In genomic region chr7:2634265-2635145, GRCh38 we compare ENCODE assay signal across 8 cellular contexts. TPM values are rescaled to one million over a fixed set of nuclear protein-coding genes. Genes with fewer than 3 reads are reported as not detected.
A peak's percentile ranks its signal among the peaks of the same experiment; 100 is the strongest.
DNase-seq lines count a peak whose midpoint lies in the region; ATAC-seq, FAIRE-seq and TF ChIP-seq lines count a peak whose summit lies in the region.

No MANE protein-coding gene starts in this region.

- 84 to 86% methylated on average over 22 of the region's 22 CpGs for WGBS in heart right ventricle, 2 donors

- H3K36me3 ChIP-seq in heart right ventricle (peaks cover 0 to 12% (median 0%) of the 10 kb centered on the region in 9 donors), bronchial epithelial cell (ENCODE audit: control insufficient read depth, insufficient read depth, low read length) (peaks cover 5% of the 10 kb centered on the region), upper lobe of right lung (no peaks in the 10 kb centered on the region)

- H3K9me3 Mint-ChIP-seq in mesothelial cell of epicardium, result no peaks in the 10 kb centered on the region

- peaks cover 42% of the 10 kb centered on the region for H3K4me1 Mint-ChIP-seq in mesothelial cell of epicardium

- no peak for DNase-seq in heart right ventricle
- no peak for DNase-seq in Right ventricle myocardium superior
- DNase-seq in bronchial epithelial cell (ENCODE audit: low read depth), result no peak
- DNase-seq in mesothelial cell of epicardium (ENCODE audit: low spot score in 2 of 2, unreplicated experiment in 2 of 2), result no peak
- no peak for DNase-seq in upper lobe of right lung
- DNase-seq in medulla oblongata (ENCODE audit: extremely low spot score), result no peak
- no peak for DNase-seq in middle frontal gyrus (ENCODE audit: extremely low spot score, low spot score)

- no peak for TF ChIP-seq CTCF in heart right ventricle (IDR thresholded peaks at IDR 0.05)
- no peak for TF ChIP-seq CTCF in bronchial epithelial cell (IDR thresholded peaks at IDR 0.05; ENCODE audit: insufficient read depth, low read length, severe bottlenecking)
- TF ChIP-seq CTCF in mesothelial cell of epicardium (IDR thresholded peaks at IDR 0.05; ENCODE audit: unreplicated experiment), result no peak
- no peak for TF ChIP-seq CTCF in upper lobe of right lung (IDR thresholded peaks at IDR 0.05)

- no peaks in the 10 kb centered on the region for H3K27me3 Mint-ChIP-seq in mesothelial cell of epicardium (ENCODE audit: low read depth)

- no peak for FAIRE-seq in bronchial epithelial cell (lab: Jason Lieb, UNC)

- H3K27ac ChIP-seq in heart right ventricle (peak overlapping the region in 8 of 10 donors; percentile 81 to 96 (median 86)), upper lobe of right lung (peak overlapping the region; percentile 70)

- ATAC-seq in heart right ventricle, result no peak
- ATAC-seq in Right ventricle myocardium superior (ENCODE audit: poor library complexity), result no peak
- no peak for ATAC-seq in upper lobe of right lung
- no peak for ATAC-seq in GM18873 (IDR thresholded peaks at IDR 0.05; ENCODE audit: low FRiP score, unreplicated experiment)

- peak overlapping the region; percentile 98 for H3K27ac Mint-ChIP-seq in mesothelial cell of epicardium

- H3K9me3 ChIP-seq in heart right ventricle, result no peaks in the 10 kb centered on the region
- H3K9me3 ChIP-seq in upper lobe of right lung, result no peaks in the 10 kb centered on the region

- H3K4me1 ChIP-seq in heart right ventricle (peaks cover 28 to 89% (median 81%) of the 10 kb centered on the region in 9 donors), upper lobe of right lung (peaks cover 53% of the 10 kb centered on the region)

- no peaks in the 10 kb centered on the region for H3K27me3 ChIP-seq in heart right ventricle
- H3K27me3 ChIP-seq in bronchial epithelial cell (ENCODE audit: control insufficient read depth, insufficient read depth, low read length), result no peaks in the 10 kb centered on the region
- no peaks in the 10 kb centered on the region for H3K27me3 ChIP-seq in upper lobe of right lung

- intact Hi-C loops in heart right ventricle (cut with DNase I) (no loop called here), Right ventricle myocardium superior (cut with DNase I) (no loop called here), upper lobe of right lung (cut with DNase I) (no loop called here)

- H3K4me3 ChIP-seq in heart right ventricle (peak overlapping the region in 7 of 10 donors; percentile 79 to 96 (median 91)), bronchial epithelial cell (ENCODE audit: low read depth, low read length) (peak overlapping the region; percentile 87), upper lobe of right lung (peak overlapping the region; percentile 87)

- H3K4me3 Mint-ChIP-seq in mesothelial cell of epicardium, result peak overlapping the region; percentile 96

- no peaks in the 10 kb centered on the region for H3K36me3 Mint-ChIP-seq in mesothelial cell of epicardium

RNA-seq across cellular contexts. Expression of gene TTYH3, which starts 2.7 kb away (rescaled TPM):
- total RNA-seq in heart right ventricle, result 10 to 100 TPM in 4 of 10 donors, 1 to 10 TPM in 6; 7.0 to 37.5 (median 9.0) TPM
- polyA plus RNA-seq in heart right ventricle, result 1 to 10 TPM; 8.6 to 10.0 TPM
- total RNA-seq in Right ventricle myocardium superior, result 12.6 TPM
- 5.8 and 12.3 TPM in 2 replicates for total RNA-seq in bronchial epithelial cell
- total RNA-seq in mesothelial cell of epicardium, result 282 to 296 TPM (median 282 TPM) in 3 replicates
- 48.8 TPM for total RNA-seq in upper lobe of right lung

RNA-seq across cellular contexts. Expression of gene AMZ1, which starts 53.5 kb away (rescaled TPM):
- under 1 TPM in 6 of 10 donors, not detected in 4; 0.04 to 0.11 (median 0.07) TPM for total RNA-seq in heart right ventricle
- polyA plus RNA-seq in heart right ventricle, result under 1 TPM; 0.04 to 0.07 TPM
- total RNA-seq in Right ventricle myocardium superior, result 0.08 TPM
- not detected in 2 replicates for total RNA-seq in bronchial epithelial cell
- total RNA-seq in mesothelial cell of epicardium, result 0.05 to 0.49 TPM (median 0.13 TPM) in 3 replicates
- 0.29 TPM for total RNA-seq in upper lobe of right lung
